In genomic region chr7:151243045-151243349, GRCh38 we compare ENCODE assay signal across 15 cellular contexts. TPM values are rescaled to one million over a fixed set of nuclear protein-coding genes. Genes with fewer than 3 reads are reported as not detected.
DNase-seq lines count a peak whose midpoint lies in the region; ATAC-seq, FAIRE-seq and TF ChIP-seq lines count a peak whose summit lies in the region.
"Had no signal": no experiment of that assay in that cellular context is flagged by ENCODE, and none has a peak within 500 bp of the region (broad histone marks: within the 10 kb centered on the region; RNA-seq: fewer than 3 reads in every experiment).

No MANE protein-coding gene starts in this region.

- intact Hi-C loops in PC-9 (cut with micrococcal nuclease; ENCODE audit: unreplicated experiment) = loop anchor here (5.0 kb wide), 1 partner anchor 71 kb away; no protein-coding TSS in a partner anchor

- no peaks in the 10 kb centered on the region for H3K9me3 Mint-ChIP-seq in activated T-cell treated with anti-CD3 and anti-CD28 coated beads, Interleukin-2, amount 50 U/mL, for 4 hours
- H3K9me3 Mint-ChIP-seq in brain = no peaks in the 10 kb centered on the region
- H3K9me3 Mint-ChIP-seq in stimulated activated effector memory CD8-positive, alpha-beta T cell treated with anti-CD3 and anti-CD28 coated beads, Interleukin-12 subunit alpha, Interleukin-12 subunit beta, amount 100 ng/mL, for 72 hours = no peaks in the 10 kb centered on the region
- H3K9me3 Mint-ChIP-seq: endodermal cell had no signal

- peaks cover 13 to 50% of the 10 kb centered on the region in 2 donors for H3K36me3 ChIP-seq in neuronal stem cell (replicated peaks in 1 of 2; ENCODE audit: control insufficient read depth in 2 of 2, insufficient read depth in 2 of 2, low read length in 2 of 2)
- 0 out of 2 replicates have a peak, but pooled peaks cover 1% of the 10 kb centered on the region for H3K36me3 ChIP-seq in PC-9 (ENCODE audit: low read depth)
- H3K36me3 ChIP-seq: uterus had no signal

- H3K4me2 ChIP-seq in neuronal stem cell (ENCODE audit: insufficient read depth, low read length, poor library complexity, severe bottlenecking) (no peak overlapping the region), PC-9 (no peak overlapping the region)

- H3K27ac ChIP-seq in neuronal stem cell (replicated peaks; ENCODE audit: low read length) = no peak overlapping the region
- H3K27ac ChIP-seq in PC-9 = no peak overlapping the region
- H3K27ac ChIP-seq: neutrophil, uterus had no signal

- H2BK5ac ChIP-seq in neuronal stem cell (ENCODE audit: low read length) = no peak overlapping the region

- H3K4me1 ChIP-seq in neuronal stem cell (ENCODE audit: control insufficient read depth in 2 of 2, insufficient read depth in 1 of 2, low read depth in 1 of 2, low read length in 2 of 2) = peaks cover 35 to 39% of the 10 kb centered on the region in 2 donors
- no peaks in the 10 kb centered on the region; the same call in 1 of the 2 replicates for H3K4me1 ChIP-seq in PC-9 (replicated peaks; ENCODE audit: insufficient read depth)

- no peaks in the 10 kb centered on the region for H3K79me2 ChIP-seq in PC-9 (ENCODE audit: low read depth)

- no peak for DNase-seq in activated T-cell treated with anti-CD3 and anti-CD28 coated beads, Interleukin-2, amount 50 U/mL, for 4 hours
- DNase-seq in activated T-cell treated with anti-CD3 and anti-CD28 coated beads, Interleukin-2, amount 50 U/mL, for 1 hour = no peak
- DNase-seq in NCI-H69 (lab: John Stamatoyannopoulos, UW) (peak; percentile 24), neuronal stem cell (ENCODE audit: low spot score) (no peak), PC-9 (no peak), H54 (ENCODE audit: insufficient read length, low spot score) (no peak)
- no peak for DNase-seq in stimulated activated effector memory CD8-positive, alpha-beta T cell treated with anti-CD3 and anti-CD28 coated beads, Interleukin-12 subunit alpha, Interleukin-12 subunit beta, amount 100 ng/mL, for 72 hours (ENCODE audit: low spot score in 2 of 2)
- DNase-seq: amniotic stem cell, endodermal cell, NCI-H187, uterus had no signal

- peaks cover 3% of the 10 kb centered on the region for H3K79me1 ChIP-seq in neuronal stem cell (ENCODE audit: low read depth, low read length)

- no peak for TF ChIP-seq POLR2A in H54 (IDR thresholded peaks at IDR 0.05; ENCODE audit: low read depth, low read length)

- 0 out of 2 replicates have a peak, but pooled peaks cover 8% of the 10 kb centered on the region for H4K20me1 ChIP-seq in PC-9 (ENCODE audit: insufficient read depth)

- H3K23ac ChIP-seq in neuronal stem cell (ENCODE audit: low read depth, low read length, poor library complexity) = no peak overlapping the region

- H4K91ac ChIP-seq in neuronal stem cell (ENCODE audit: low read depth, low read length, poor library complexity) = no peak overlapping the region

- peaks cover 22% of the 10 kb centered on the region for H3K27me3 Mint-ChIP-seq in activated T-cell treated with anti-CD3 and anti-CD28 coated beads, Interleukin-2, amount 50 U/mL, for 4 hours (ENCODE audit: low read depth)
- H3K27me3 Mint-ChIP-seq in brain = no peaks in the 10 kb centered on the region

- H2BK120ac ChIP-seq in neuronal stem cell (ENCODE audit: low read depth, low read length) = no peak overlapping the region

- no peak overlapping the region for H2BK12ac ChIP-seq in neuronal stem cell (ENCODE audit: low read length)

- H2AFZ ChIP-seq in neuronal stem cell (ENCODE audit: low read length) (no peak overlapping the region), PC-9 (no peak overlapping the region)

- H3K36me3 Mint-ChIP-seq in activated T-cell treated with anti-CD3 and anti-CD28 coated beads, Interleukin-2, amount 50 U/mL, for 4 hours (ENCODE audit: insufficient read depth) = no peaks in the 10 kb centered on the region
- peaks cover 13% of the 10 kb centered on the region for H3K36me3 Mint-ChIP-seq in brain
- peaks cover 18% of the 10 kb centered on the region for H3K36me3 Mint-ChIP-seq in stimulated activated effector memory CD8-positive, alpha-beta T cell treated with anti-CD3 and anti-CD28 coated beads, Interleukin-12 subunit alpha, Interleukin-12 subunit beta, amount 100 ng/mL, for 72 hours

- POLR2A ChIA-PET in PC-9 (lab: Charles Lee; ENCODE audit: unreplicated experiment) = interaction anchor here (0.6 kb wide), 1 partner anchor 11 kb away, joined by 4 read pairs; the partner anchor contains the start of gene CHPF2

- no peak for FAIRE-seq in H54 (lab: Jason Lieb, UNC)

- no peak overlapping the region for H3K14ac ChIP-seq in neuronal stem cell (ENCODE audit: low read length)

- no peak overlapping the region for H3K4ac ChIP-seq in neuronal stem cell (ENCODE audit: low read length)

- CTCF ChIA-PET in PC-9 (lab: Charles Lee) = interaction anchor here (0.5 to 1.9 kb wide), 2 partner anchors 15 to 272 kb away, joined by 4 to 23 read pairs; partner anchors contain the start of gene ABCF2

- H3K9me2 ChIP-seq in PC-9 (ENCODE audit: insufficient read depth) = no peaks in the 10 kb centered on the region

- peaks cover 16% of the 10 kb centered on the region for H3F3A ChIP-seq in PC-9 (ENCODE audit: insufficient read depth, low read depth)

- no peak overlapping the region for H3K18ac ChIP-seq in neuronal stem cell (ENCODE audit: low read length)

- H2BK15ac ChIP-seq in neuronal stem cell (ENCODE audit: low read length) = no peak overlapping the region

- peak overlapping the region; percentile 65 to 97 (median 93) for H3K27ac Mint-ChIP-seq in brain
- peak overlapping the region; percentile 29 for H3K27ac Mint-ChIP-seq in stimulated activated effector memory CD8-positive, alpha-beta T cell treated with anti-CD3 and anti-CD28 coated beads, Interleukin-12 subunit alpha, Interleukin-12 subunit beta, amount 100 ng/mL, for 72 hours
- H3K27ac Mint-ChIP-seq: endodermal cell had no signal

- BruUV-seq in PC-9 (replicated peaks; lab: Mats Ljungman, UMichigan) = no TSS peak

- no peak for ATAC-seq in activated T-cell treated with anti-CD3 and anti-CD28 coated beads, Interleukin-2, amount 50 U/mL, for 4 hours
- no peak for ATAC-seq in stimulated activated effector memory CD8-positive, alpha-beta T cell treated with anti-CD3 and anti-CD28 coated beads, Interleukin-12 subunit alpha, Interleukin-12 subunit beta, amount 100 ng/mL, for 72 hours

- no peak overlapping the region for H4K8ac ChIP-seq in neuronal stem cell (ENCODE audit: low read depth, low read length)

- no peak overlapping the region for H2AK5ac ChIP-seq in neuronal stem cell (ENCODE audit: low read depth, low read length)

- TF ChIP-seq CTCF in brain (conservative IDR thresholded peaks at IDR 0.05) (no peak), PC-9 (conservative IDR thresholded peaks at IDR 0.05) (no peak)

- H3K9me3 ChIP-seq in neuronal stem cell (replicated peaks in 1 of 2; ENCODE audit: control insufficient read depth in 2 of 2, insufficient read depth in 1 of 2, low read depth in 1 of 2, low read length in 2 of 2) (no peaks in the 10 kb centered on the region), PC-9 (ENCODE audit: insufficient read depth, low read depth) (no peaks in the 10 kb centered on the region)
- H3K9me3 ChIP-seq: neutrophil, spleen, uterus had no signal

- H3K27me3 ChIP-seq in neuronal stem cell (ENCODE audit: control insufficient read depth in 3 of 3, insufficient read depth in 3 of 3, low read depth in 1 of 3, low read length in 3 of 3) (peaks cover 0 to 22% (median 0%) of the 10 kb centered on the region in 3 experiments), PC-9 (ENCODE audit: insufficient read depth, low read depth) (peaks cover 20% of the 10 kb centered on the region)
- H3K27me3 ChIP-seq: uterus had no signal

- H3K4me3 ChIP-seq in neuronal stem cell (ENCODE audit: low read length in 2 of 2) (no peak overlapping the region), PC-9 (no peak overlapping the region)
- H3K4me3 ChIP-seq: uterus had no signal

- no CpG with 5 or more reads among the region's 2 CpGs for WGBS in neuronal stem cell (ENCODE audit: extremely low coverage in 2 of 2, insufficient read length in 2 of 2, insufficient replicate concordance in 1 of 2), 2 donors

- peak overlapping the region; percentile 73 for H3K4me3 Mint-ChIP-seq in activated T-cell treated with anti-CD3 and anti-CD28 coated beads, Interleukin-2, amount 50 U/mL, for 4 hours
- H3K4me3 Mint-ChIP-seq in brain = peak overlapping the region; percentile 3 to 79 (median 74)
- H3K4me3 Mint-ChIP-seq in stimulated activated effector memory CD8-positive, alpha-beta T cell treated with anti-CD3 and anti-CD28 coated beads, Interleukin-12 subunit alpha, Interleukin-12 subunit beta, amount 100 ng/mL, for 72 hours = peak overlapping the region; percentile 51
- H3K4me3 Mint-ChIP-seq: endodermal cell had no signal

- H3K4me1 Mint-ChIP-seq in activated T-cell treated with anti-CD3 and anti-CD28 coated beads, Interleukin-2, amount 50 U/mL, for 4 hours (ENCODE audit: low read depth) = peaks cover 26% of the 10 kb centered on the region
- peaks cover 60% of the 10 kb centered on the region for H3K4me1 Mint-ChIP-seq in brain
- peaks cover 44% of the 10 kb centered on the region for H3K4me1 Mint-ChIP-seq in stimulated activated effector memory CD8-positive, alpha-beta T cell treated with anti-CD3 and anti-CD28 coated beads, Interleukin-12 subunit alpha, Interleukin-12 subunit beta, amount 100 ng/mL, for 72 hours

- no peak overlapping the region for H3K9ac ChIP-seq in neuronal stem cell (ENCODE audit: low read depth, low read length, poor library complexity)

RNA-seq across cellular contexts. Expression of gene SMARCD3, which starts 5.5 kb away (rescaled TPM):
- 1 to 10 TPM; 1.7 to 2.5 (median 2.0) TPM for total RNA-seq in activated T-cell treated with anti-CD3 and anti-CD28 coated beads, Interleukin-2, amount 50 U/mL, for 4 hours
- polyA plus RNA-seq in brain (ENCODE audit: insufficient read depth, low read depth, low replicate concordance) = 42.2 TPM
- polyA plus RNA-seq in neuronal stem cell (2013, experiment 1 of 2) = 32.4 TPM
- polyA plus RNA-seq in neuronal stem cell (2013, experiment 2 of 2) = 33.6 TPM
- 4.6 and 5.7 TPM in 2 replicates for total RNA-seq in PC-9 (2021)

RNA-seq across cellular contexts. Expression of gene CHPF2, which starts 10.7 kb away (rescaled TPM):
- total RNA-seq in activated T-cell treated with anti-CD3 and anti-CD28 coated beads, Interleukin-2, amount 50 U/mL, for 4 hours = 10 to 100 TPM; 51.6 to 66.3 (median 51.8) TPM
- polyA plus RNA-seq in brain (ENCODE audit: insufficient read depth, low read depth, low replicate concordance) = 15.7 TPM
- 8.2 TPM for polyA plus RNA-seq in neuronal stem cell (2013, experiment 1 of 2)
- polyA plus RNA-seq in neuronal stem cell (2013, experiment 2 of 2) = 8.7 TPM
- total RNA-seq in PC-9 (2021) = 47.4 and 54.9 TPM in 2 replicates

RNA-seq across cellular contexts. Expression of gene ABCF2, which starts 16.0 kb away (rescaled TPM):
- total RNA-seq in activated T-cell treated with anti-CD3 and anti-CD28 coated beads, Interleukin-2, amount 50 U/mL, for 4 hours = 100 to 1,000 TPM; 144 to 151 (median 146) TPM
- 38.1 TPM for polyA plus RNA-seq in brain (ENCODE audit: insufficient read depth, low read depth, low replicate concordance)
- polyA plus RNA-seq in neuronal stem cell (2013, experiment 1 of 2) = 19.4 TPM
- 19.4 TPM for polyA plus RNA-seq in neuronal stem cell (2013, experiment 2 of 2)
- total RNA-seq in PC-9 (2021) = 45.8 and 49.4 TPM in 2 replicates

RNA-seq across cellular contexts. Expression of gene H2BK1, which starts 32.7 kb away (rescaled TPM):
- not detected for total RNA-seq in activated T-cell treated with anti-CD3 and anti-CD28 coated beads, Interleukin-2, amount 50 U/mL, for 4 hours
- polyA plus RNA-seq in brain (ENCODE audit: insufficient read depth, low read depth, low replicate concordance) = not detected
- polyA plus RNA-seq in neuronal stem cell (2013, experiment 1 of 2) = not detected
- not detected for polyA plus RNA-seq in neuronal stem cell (2013, experiment 2 of 2)
- total RNA-seq in PC-9 (2021) = not detected in 2 replicates
- total RNA-seq: endodermal cell, glomerular endothelial cell, spleen had no signal

RNA-seq across cellular contexts. Expression of gene ASB10, which starts 55.9 kb away (rescaled TPM):
- total RNA-seq in activated T-cell treated with anti-CD3 and anti-CD28 coated beads, Interleukin-2, amount 50 U/mL, for 4 hours = not detected
- polyA plus RNA-seq in brain (ENCODE audit: insufficient read depth, low read depth, low replicate concordance) = not detected
- polyA plus RNA-seq in neuronal stem cell (2013, experiment 1 of 2) = not detected
- not detected for polyA plus RNA-seq in neuronal stem cell (2013, experiment 2 of 2)
- not detected in 2 replicates for total RNA-seq in PC-9 (2021)
- total RNA-seq: endodermal cell, glomerular endothelial cell, spleen, uterus had no signal
- polyA plus RNA-seq: spleen had no signal
